ENCODE assay signal across 8 cellular contexts in the genomic region with DNA sequence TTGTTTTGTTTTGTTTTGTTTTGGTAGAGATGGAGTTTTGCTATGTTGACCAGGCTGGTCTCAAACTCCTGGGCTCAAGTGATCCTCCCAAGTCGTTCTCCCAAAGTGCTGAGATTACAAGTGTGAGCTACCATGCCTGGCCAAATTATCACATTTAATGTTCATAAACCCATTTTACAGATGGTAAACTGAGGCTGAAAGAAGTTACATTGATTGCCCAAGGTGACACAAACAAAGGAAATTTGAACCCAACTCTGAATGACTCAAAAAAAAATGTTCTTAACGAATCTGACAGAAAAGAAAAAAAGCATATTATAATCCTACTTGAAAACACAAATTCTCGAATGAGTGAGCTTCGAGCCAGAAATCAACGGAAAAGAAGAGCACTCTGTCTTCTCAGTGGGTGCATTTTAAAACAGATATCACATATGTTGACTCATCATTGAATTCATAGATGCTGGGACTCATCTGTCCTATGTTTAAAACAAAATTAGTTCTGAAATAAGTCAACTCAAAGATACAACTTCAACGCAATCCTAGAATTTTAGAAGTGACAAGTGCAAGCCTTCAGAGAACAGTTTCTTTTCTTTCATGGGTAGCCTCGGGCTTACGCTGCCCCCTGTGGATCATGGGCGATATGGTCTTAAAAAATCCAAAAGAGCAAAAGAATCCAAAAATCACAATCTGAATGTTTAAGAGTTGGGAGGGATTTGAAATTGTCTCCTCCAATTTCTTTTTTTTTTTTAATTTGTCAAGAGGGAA.
DNase-seq lines count a peak whose midpoint lies in the region; ATAC-seq lines count a peak whose summit lies in the region.

No MANE protein-coding gene starts in this region.

- DNase-seq in Ammon's horn (ENCODE audit: low spot score) (peak; percentile 50), NAMALWA (ENCODE audit: low spot score) (peak; percentile 55), hippocampal formation (lab: John Stamatoyannopoulos, UW) (peak; percentile 8 to 55), NCI-H146 treated with DMSO at 0.1 percent for 48 hours (lab: John Stamatoyannopoulos, UW; ENCODE audit: unreplicated experiment) (no peak)
- peak; percentile 78 for DNase-seq in activated T-cell treated with anti-CD3 and anti-CD28 coated beads, Interleukin-2, amount 50 U/mL, for 48 hours
- peak in 2 of 3 donors; percentile 14 to 39 for DNase-seq in stimulated activated CD4-positive, alpha-beta T cell treated with anti-CD3 and anti-CD28 coated beads, TNF-alpha, amount 100 ng/mL, for 1 hour (ENCODE audit: low read depth in 3 of 3, low spot score in 1 of 3)

- ATAC-seq in GM18498 (IDR thresholded peaks at IDR 0.05; ENCODE audit: unreplicated experiment) = peak; percentile 38
- no peak for ATAC-seq in HG02840 (IDR thresholded peaks at IDR 0.05; ENCODE audit: low FRiP score, unreplicated experiment)
